1 cellular context compared by ENCODE assay signal in the genomic region with DNA sequence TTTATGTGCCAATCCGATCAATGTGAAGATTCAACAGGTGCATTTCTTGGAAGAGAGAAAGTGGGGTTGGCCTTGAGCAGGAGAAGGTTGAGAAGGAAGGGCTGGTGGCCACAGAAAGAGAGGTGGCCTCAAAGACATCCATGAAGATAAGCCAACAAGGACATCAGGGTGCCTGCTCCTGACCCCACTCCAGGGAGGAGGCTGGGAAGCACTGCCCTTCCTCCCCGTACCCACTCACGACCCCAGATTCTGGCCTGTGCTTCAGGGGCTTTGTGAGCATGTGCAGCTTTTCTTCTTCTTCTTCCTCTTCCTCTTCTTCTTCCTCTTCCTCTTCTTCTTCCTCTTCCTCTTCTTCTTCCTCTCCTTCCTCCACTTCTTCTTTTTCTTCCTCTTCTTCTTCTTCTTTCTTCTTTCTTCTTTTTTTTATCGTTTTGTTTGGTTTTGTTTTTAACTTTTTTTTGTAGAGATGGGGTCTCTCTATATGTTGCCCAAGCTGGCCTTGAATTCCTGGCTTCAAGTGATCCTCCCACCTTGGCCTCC.
A peak's percentile ranks its signal among the peaks of the same experiment; 100 is the strongest.
TF ChIP-seq lines count a peak whose summit lies in the region.

No MANE protein-coding gene starts in this region.

TF ChIP-seq in K562, 482 proteins besides CTCF, POLR2A, EP300 and RAD21:
- TF ChIP-seq, protein P1, sequence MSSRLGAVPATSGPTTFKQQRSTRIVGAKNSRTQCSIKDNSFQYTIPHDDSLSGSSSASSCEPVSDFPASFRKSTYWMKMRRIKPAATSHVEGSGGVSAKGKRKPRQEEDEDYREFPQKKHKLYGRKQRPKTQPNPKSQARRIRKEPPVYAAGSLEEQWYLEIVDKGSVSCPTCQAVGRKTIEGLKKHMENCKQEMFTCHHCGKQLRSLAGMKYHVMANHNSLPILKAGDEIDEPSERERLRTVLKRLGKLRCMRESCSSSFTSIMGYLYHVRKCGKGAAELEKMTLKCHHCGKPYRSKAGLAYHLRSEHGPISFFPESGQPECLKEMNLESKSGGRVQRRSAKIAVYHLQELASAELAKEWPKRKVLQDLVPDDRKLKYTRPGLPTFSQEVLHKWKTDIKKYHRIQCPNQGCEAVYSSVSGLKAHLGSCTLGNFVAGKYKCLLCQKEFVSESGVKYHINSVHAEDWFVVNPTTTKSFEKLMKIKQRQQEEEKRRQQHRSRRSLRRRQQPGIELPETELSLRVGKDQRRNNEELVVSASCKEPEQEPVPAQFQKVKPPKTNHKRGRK (tag; IDR thresholded peaks at IDR 0.05), result peak; percentile 53
- no peak for TF ChIP-seq NCOA6 (IDR thresholded peaks at IDR 0.05)
- TF ChIP-seq, protein P2, sequence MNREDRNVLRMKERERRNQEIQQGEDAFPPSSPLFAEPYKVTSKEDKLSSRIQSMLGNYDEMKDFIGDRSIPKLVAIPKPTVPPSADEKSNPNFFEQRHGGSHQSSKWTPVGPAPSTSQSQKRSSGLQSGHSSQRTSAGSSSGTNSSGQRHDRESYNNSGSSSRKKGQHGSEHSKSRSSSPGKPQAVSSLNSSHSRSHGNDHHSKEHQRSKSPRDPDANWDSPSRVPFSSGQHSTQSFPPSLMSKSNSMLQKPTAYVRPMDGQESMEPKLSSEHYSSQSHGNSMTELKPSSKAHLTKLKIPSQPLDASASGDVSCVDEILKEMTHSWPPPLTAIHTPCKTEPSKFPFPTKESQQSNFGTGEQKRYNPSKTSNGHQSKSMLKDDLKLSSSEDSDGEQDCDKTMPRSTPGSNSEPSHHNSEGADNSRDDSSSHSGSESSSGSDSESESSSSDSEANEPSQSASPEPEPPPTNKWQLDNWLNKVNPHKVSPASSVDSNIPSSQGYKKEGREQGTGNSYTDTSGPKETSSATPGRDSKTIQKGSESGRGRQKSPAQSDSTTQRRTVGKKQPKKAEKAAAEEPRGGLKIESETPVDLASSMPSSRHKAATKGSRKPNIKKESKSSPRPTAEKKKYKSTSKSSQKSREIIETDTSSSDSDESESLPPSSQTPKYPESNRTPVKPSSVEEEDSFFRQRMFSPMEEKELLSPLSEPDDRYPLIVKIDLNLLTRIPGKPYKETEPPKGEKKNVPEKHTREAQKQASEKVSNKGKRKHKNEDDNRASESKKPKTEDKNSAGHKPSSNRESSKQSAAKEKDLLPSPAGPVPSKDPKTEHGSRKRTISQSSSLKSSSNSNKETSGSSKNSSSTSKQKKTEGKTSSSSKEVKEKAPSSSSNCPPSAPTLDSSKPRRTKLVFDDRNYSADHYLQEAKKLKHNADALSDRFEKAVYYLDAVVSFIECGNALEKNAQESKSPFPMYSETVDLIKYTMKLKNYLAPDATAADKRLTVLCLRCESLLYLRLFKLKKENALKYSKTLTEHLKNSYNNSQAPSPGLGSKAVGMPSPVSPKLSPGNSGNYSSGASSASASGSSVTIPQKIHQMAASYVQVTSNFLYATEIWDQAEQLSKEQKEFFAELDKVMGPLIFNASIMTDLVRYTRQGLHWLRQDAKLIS (CRISPR knock-in tag; IDR thresholded peaks at IDR 0.05), result no peak
- TF ChIP-seq HSF4 (CRISPR knock-in tag; IDR thresholded peaks at IDR 0.05; ENCODE audit: borderline replicate concordance), result no peak
- TF ChIP-seq PURB (CRISPR knock-in tag; IDR thresholded peaks at IDR 0.05; ENCODE audit: low read depth), result no peak
- TF ChIP-seq RB1 (IDR thresholded peaks at IDR 0.05; ENCODE audit: low read depth), result no peak
- no peak for TF ChIP-seq PCBP1 (IDR thresholded peaks at IDR 0.05; ENCODE audit: low read depth, low read length, poor library complexity, severe bottlenecking)
- no peak for TF ChIP-seq ZC3H4 (CRISPR knock-in tag; IDR thresholded peaks at IDR 0.05; ENCODE audit: borderline replicate concordance)
- no peak for TF ChIP-seq HMG20A (CRISPR knock-in tag; conservative IDR thresholded peaks at IDR 0.05)
- TF ChIP-seq, protein P3, sequence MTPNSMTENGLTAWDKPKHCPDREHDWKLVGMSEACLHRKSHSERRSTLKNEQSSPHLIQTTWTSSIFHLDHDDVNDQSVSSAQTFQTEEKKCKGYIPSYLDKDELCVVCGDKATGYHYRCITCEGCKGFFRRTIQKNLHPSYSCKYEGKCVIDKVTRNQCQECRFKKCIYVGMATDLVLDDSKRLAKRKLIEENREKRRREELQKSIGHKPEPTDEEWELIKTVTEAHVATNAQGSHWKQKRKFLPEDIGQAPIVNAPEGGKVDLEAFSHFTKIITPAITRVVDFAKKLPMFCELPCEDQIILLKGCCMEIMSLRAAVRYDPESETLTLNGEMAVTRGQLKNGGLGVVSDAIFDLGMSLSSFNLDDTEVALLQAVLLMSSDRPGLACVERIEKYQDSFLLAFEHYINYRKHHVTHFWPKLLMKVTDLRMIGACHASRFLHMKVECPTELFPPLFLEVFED (CRISPR knock-in tag; conservative IDR thresholded peaks at IDR 0.05), result 0 out of 2 replicates have a peak, but pooled peaks have one; percentile 26
- TF ChIP-seq FOXM1 (IDR thresholded peaks at IDR 0.05; ENCODE audit: low read depth), result no peak
- no peak for TF ChIP-seq FOXM1 (CRISPR knock-in tag; IDR thresholded peaks at IDR 0.05; ENCODE audit: low read depth)
- TF ChIP-seq CBX8 (IDR thresholded peaks at IDR 0.05; ENCODE audit: borderline replicate concordance, extremely low read depth, low read depth, low read length, poor library complexity, severe bottlenecking), result no peak
- TF ChIP-seq, protein P4, sequence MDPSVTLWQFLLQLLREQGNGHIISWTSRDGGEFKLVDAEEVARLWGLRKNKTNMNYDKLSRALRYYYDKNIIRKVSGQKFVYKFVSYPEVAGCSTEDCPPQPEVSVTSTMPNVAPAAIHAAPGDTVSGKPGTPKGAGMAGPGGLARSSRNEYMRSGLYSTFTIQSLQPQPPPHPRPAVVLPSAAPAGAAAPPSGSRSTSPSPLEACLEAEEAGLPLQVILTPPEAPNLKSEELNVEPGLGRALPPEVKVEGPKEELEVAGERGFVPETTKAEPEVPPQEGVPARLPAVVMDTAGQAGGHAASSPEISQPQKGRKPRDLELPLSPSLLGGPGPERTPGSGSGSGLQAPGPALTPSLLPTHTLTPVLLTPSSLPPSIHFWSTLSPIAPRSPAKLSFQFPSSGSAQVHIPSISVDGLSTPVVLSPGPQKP (CRISPR knock-in tag; IDR thresholded peaks at IDR 0.05), result no peak
TF ChIP-seq in K562: peak in this region for 2.
